Comparison of ENCODE assay signal across 8 cellular contexts in genomic region chr10:50067546-50068351, GRCh38. TPM values are rescaled to one million over a fixed set of nuclear protein-coding genes. Genes with fewer than 3 reads are reported as not detected.
DNase-seq lines count a peak whose midpoint lies in the region; ATAC-seq and TF ChIP-seq lines count a peak whose summit lies in the region.
"Not testable (repeated sequence)": the region's sequence is repeated elsewhere in the genome, so short reads cannot be mapped to it uniquely, and the experiment has no call there.

Gene WASHC2A, plus strand, starts transcription at chr10:50067954. Its CDS starts 52 bp downstream, at chr10:50068006.

- ATAC-seq in GM21576 (IDR thresholded peaks at IDR 0.05; ENCODE audit: unreplicated experiment) (peak; percentile 87), esophagus mucosa (peak; percentile 98)

- not testable (repeated sequence) for H3K9me3 ChIP-seq in mucosa of stomach (ENCODE audit: control insufficient read depth, low read length)

- not testable (repeated sequence) for H3K27me3 ChIP-seq in mucosa of stomach (ENCODE audit: control insufficient read depth, insufficient read depth, low read length)

- H3K9me3 Mint-ChIP-seq in IgD-negative memory B cell; activated T-cell treated with anti-CD3 and anti-CD28 coated beads, Interleukin-2, amount 50 U/mL, for 24 hours: not testable (repeated sequence)

- H3K36me3 Mint-ChIP-seq in IgD-negative memory B cell; activated T-cell treated with anti-CD3 and anti-CD28 coated beads, Interleukin-2, amount 50 U/mL, for 24 hours (ENCODE audit: low read depth): not testable (repeated sequence)

- not testable (repeated sequence) for H3K27me3 Mint-ChIP-seq in IgD-negative memory B cell; activated T-cell treated with anti-CD3 and anti-CD28 coated beads, Interleukin-2, amount 50 U/mL, for 24 hours

- DNase-seq in DMS53 (lab: John Stamatoyannopoulos, UW), result peak; percentile 95
- DNase-seq in activated T-cell treated with anti-CD3 and anti-CD28 coated beads, Interleukin-2, amount 50 U/mL, for 24 hours, result peak; percentile 89
- DNase-seq in stimulated activated CD8-positive, alpha-beta memory T cell treated with anti-CD3 and anti-CD28 coated beads, Interleukin-4, amount 100 ng/mL, for 48 hours, result peak; percentile 96

- H3K4me1 Mint-ChIP-seq in IgD-negative memory B cell; activated T-cell treated with anti-CD3 and anti-CD28 coated beads, Interleukin-2, amount 50 U/mL, for 24 hours (ENCODE audit: low read depth): not testable (repeated sequence)

- peak within 1 kb of the TSS; percentile 57 for H3K9ac ChIP-seq in mucosa of stomach (ENCODE audit: low read length)

- not testable (repeated sequence) for H3K36me3 ChIP-seq in mucosa of stomach (ENCODE audit: control insufficient read depth, insufficient read depth, low read length)

- peak within 1 kb of the TSS; percentile 82 to 94 (median 90) for H3K4me3 Mint-ChIP-seq in IgD-negative memory B cell
- peak within 1 kb of the TSS; percentile 77 for H3K4me3 Mint-ChIP-seq in activated T-cell treated with anti-CD3 and anti-CD28 coated beads, Interleukin-2, amount 50 U/mL, for 24 hours

- H3K4me3 ChIP-seq in mucosa of stomach (ENCODE audit: low read length), result not testable (repeated sequence)

- peak within 1 kb of the TSS; percentile 87 to 98 (median 96) for H3K27ac Mint-ChIP-seq in IgD-negative memory B cell
- H3K27ac Mint-ChIP-seq in activated T-cell treated with anti-CD3 and anti-CD28 coated beads, Interleukin-2, amount 50 U/mL, for 24 hours, result peak within 1 kb of the TSS; percentile 88

- not testable (repeated sequence) for H3K4me1 ChIP-seq in mucosa of stomach (ENCODE audit: control insufficient read depth, insufficient read depth, low read length)

TF ChIP-seq in PFSK-1, 5 proteins besides CTCF, POLR2A, EP300 and RAD21:
- peak; percentile 62; the same call in 1 of the 2 replicates for TF ChIP-seq POLR2AphosphoS5 (IDR thresholded peaks at IDR 0.05; ENCODE audit: low read depth, low read length)
- peak; percentile 88; the same call in 1 of the 2 replicates for TF ChIP-seq SIN3A (IDR thresholded peaks at IDR 0.05; ENCODE audit: borderline replicate concordance, insufficient read depth, low read length)
- peak; percentile 53; the same call in 1 of the 2 replicates for TF ChIP-seq TAF1 (IDR thresholded peaks at IDR 0.05; ENCODE audit: borderline replicate concordance, insufficient read depth, low read length)

RNA-seq across cellular contexts. Expression of gene WASHC2A, which starts in this region (rescaled TPM):
- polyA plus RNA-seq in IgD-negative memory B cell, result 29.9 TPM
- polyA plus RNA-seq in PFSK-1 (2012; ENCODE audit: insufficient read length, low read depth), result 33.4 TPM
- 19.3 TPM for total RNA-seq in esophagus mucosa
